29 cellular contexts compared by ENCODE assay signal in the genomic region with DNA sequence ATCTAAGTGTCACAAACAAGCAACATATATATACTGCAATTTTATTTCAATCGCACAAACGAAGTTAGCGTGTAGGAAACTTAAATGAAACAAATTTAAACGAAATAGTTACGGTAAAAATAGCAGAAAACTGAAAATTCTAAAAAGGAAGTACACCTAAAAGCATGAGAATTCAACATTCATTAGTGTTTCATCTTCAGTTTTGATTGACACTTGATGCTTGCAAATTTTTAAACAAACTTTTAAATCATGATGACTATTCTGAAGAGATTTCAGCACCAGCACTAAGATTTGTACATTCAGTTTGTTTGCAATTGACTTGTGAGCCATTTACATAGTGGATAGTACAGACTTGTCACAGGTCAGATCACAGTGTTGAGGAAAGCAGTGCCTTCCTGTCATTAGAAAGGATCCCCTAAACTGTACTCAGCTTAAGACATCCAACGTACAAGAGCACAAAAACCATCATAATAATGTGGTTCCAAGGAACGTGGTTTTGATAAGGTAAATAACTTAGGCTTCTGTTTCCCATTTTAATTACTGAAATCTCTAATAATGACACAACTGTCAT.
"Had no signal": no experiment of that assay in that cellular context is flagged by ENCODE, and none has a peak within 500 bp of the region (broad histone marks: within the 10 kb centered on the region; RNA-seq: fewer than 3 reads in every experiment).

No MANE protein-coding gene starts in this region.

- H2AFZ ChIP-seq: hepatocyte had no signal

- H3K27ac ChIP-seq: adrenal gland, breast epithelium, colonic mucosa, hepatocyte, left lung, stomach, suprapubic skin, transverse colon had no signal

- H3K27me3 ChIP-seq: adrenal gland, breast epithelium, colonic mucosa, dorsolateral prefrontal cortex, hepatocyte, left lung, stomach, suprapubic skin, transverse colon had no signal

- H3K4me1 ChIP-seq: breast epithelium, colonic mucosa, left lung, suprapubic skin, transverse colon had no signal

- FAIRE-seq: endothelial cell of umbilical vein, urothelium cell line had no signal

- H3K79me2 ChIP-seq: hepatocyte had no signal

- DNase-seq: activated CD4-positive, alpha-beta T cell treated with anti-CD3 and anti-CD28 coated beads for 1 hour; activated CD8-positive, alpha-beta memory T cell treated with anti-CD3 and anti-CD28 coated beads for 24 hours; activated CD8-positive, alpha-beta memory T cell treated with anti-CD3 and anti-CD28 coated beads, Interleukin-2, amount 50 U/mL, for 48 hours; activated naive CD4-positive, alpha-beta T cell; activated T-cell treated with anti-CD3 and anti-CD28 coated beads, Interleukin-2, amount 50 U/mL, for 4 hours; adrenal gland; colonic mucosa; dorsolateral prefrontal cortex; effector memory CD8-positive, alpha-beta T cell; foreskin melanocyte; immature natural killer cell; kidney glomerular epithelial cell; left lung; naive B cell; occipital lobe; posterior cingulate gyrus; small intestine; stimulated activated CD4-positive, alpha-beta T cell treated with anti-CD3 and anti-CD28 coated beads, Interleukin-2, amount 100 ng/mL, for 24 hours; stomach; transverse colon had no signal

- H3K4me2 ChIP-seq: hepatocyte had no signal

- H3K4me3 ChIP-seq: adrenal gland, breast epithelium, colonic mucosa, dorsolateral prefrontal cortex, hepatocyte, left lung, lung, stomach, suprapubic skin, transverse colon had no signal

- H3K9me3 ChIP-seq: adrenal gland, breast epithelium, colonic mucosa, left lung, stomach, suprapubic skin, transverse colon had no signal

- H3K36me3 ChIP-seq: adrenal gland, breast epithelium, colonic mucosa, left lung, transverse colon had no signal

- ATAC-seq: activated T-cell treated with anti-CD3 and anti-CD28 coated beads, Interleukin-2, amount 50 U/mL, for 4 hours; effector memory CD8-positive, alpha-beta T cell; esophagus mucosa; left lung; sciatic nerve; stimulated activated effector memory CD8-positive, alpha-beta T cell treated with anti-CD3 and anti-CD28 coated beads, Interleukin-12 subunit alpha, Interleukin-12 subunit beta, amount 100 ng/mL, for 72 hours had no signal
